In the genomic region with DNA sequence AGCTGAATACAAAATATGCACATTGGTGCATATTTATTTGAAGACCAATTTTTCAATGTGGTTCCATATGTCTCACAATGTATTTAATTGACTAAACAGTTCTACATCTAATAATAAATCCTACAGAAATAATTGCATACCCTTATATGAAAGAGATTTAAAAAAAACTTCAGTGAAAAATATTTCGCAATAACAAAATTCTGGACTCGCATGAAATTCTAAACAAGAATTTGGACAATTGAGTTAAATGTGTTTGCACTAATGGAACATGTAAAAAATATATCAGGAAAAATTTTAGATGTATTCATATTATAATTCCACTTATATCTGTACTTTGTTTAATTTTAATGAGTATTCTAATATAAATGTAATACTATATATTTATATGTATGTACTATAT, we compare ENCODE assay signal across 25 cellular contexts.
"Had no signal": no experiment of that assay in that cellular context is flagged by ENCODE, and none has a peak within 500 bp of the region (broad histone marks: within the 10 kb centered on the region; RNA-seq: fewer than 3 reads in every experiment).

No MANE protein-coding gene starts in this region.

- H3K27ac Mint-ChIP-seq: dendritic cell treated with granulocyte-macrophage colony-stimulating factor and Interleukin-4, amounts not matched to agents 40 ng/mL and 50 ng/mL, for 4 days; effector memory CD8-positive, alpha-beta T cell; endodermal cell; mesothelial cell of epicardium; naive B cell; naive thymus-derived CD8-positive, alpha-beta T cell had no signal

- H3K4me3 Mint-ChIP-seq: dendritic cell treated with granulocyte-macrophage colony-stimulating factor and Interleukin-4, amounts not matched to agents 40 ng/mL and 50 ng/mL, for 4 days; effector memory CD8-positive, alpha-beta T cell; endodermal cell; mesothelial cell of epicardium; naive B cell; naive thymus-derived CD8-positive, alpha-beta T cell had no signal

- H3K27ac ChIP-seq: colonic mucosa, esophagus muscularis mucosa, foreskin keratinocyte, gastrocnemius medialis, heart right ventricle, left lung, lower lobe of right lung had no signal

- H3K4me1 Mint-ChIP-seq: endodermal cell; mesothelial cell of epicardium; naive B cell; naive thymus-derived CD8-positive, alpha-beta T cell had no signal

- H3K36me3 Mint-ChIP-seq: mesothelial cell of epicardium; naive B cell; naive thymus-derived CD8-positive, alpha-beta T cell had no signal

- FAIRE-seq: endothelial cell of umbilical vein, islet of Langerhans, keratinocyte had no signal

- H3K4me3 ChIP-seq: colonic mucosa, esophagus muscularis mucosa, gastrocnemius medialis, heart right ventricle, left lung, lower lobe of right lung, mucosa of descending colon had no signal

- H3K36me3 ChIP-seq: colonic mucosa, esophagus muscularis mucosa, gastrocnemius medialis, heart right ventricle, left lung, lower lobe of right lung had no signal

- H3K9me3 ChIP-seq: colonic mucosa, esophagus muscularis mucosa, gastrocnemius medialis, left lung, lower lobe of right lung, mucosa of descending colon had no signal

- H3K4me1 ChIP-seq: colonic mucosa, esophagus muscularis mucosa, foreskin keratinocyte, gastrocnemius medialis, heart right ventricle, left lung, lower lobe of right lung had no signal

- ATAC-seq: effector memory CD8-positive, alpha-beta T cell; foreskin keratinocyte; gastrocnemius medialis; heart right ventricle; left cardiac atrium; left lung; left ventricle myocardium superior; lower lobe of right lung; mucosa of descending colon; naive thymus-derived CD8-positive, alpha-beta T cell had no signal

- H3K27me3 Mint-ChIP-seq: dendritic cell treated with granulocyte-macrophage colony-stimulating factor and Interleukin-4, amounts not matched to agents 40 ng/mL and 50 ng/mL, for 4 days; effector memory CD8-positive, alpha-beta T cell; naive B cell; naive thymus-derived CD8-positive, alpha-beta T cell had no signal

- DNase-seq: colonic mucosa; cortex of kidney; effector CD8-positive, alpha-beta T cell; effector memory CD8-positive, alpha-beta T cell; endodermal cell; foreskin keratinocyte; gastrocnemius medialis; glutamatergic neuron; head of caudate nucleus; heart right ventricle; hippocampal formation; left cardiac atrium; left lung; left ventricle myocardium superior; lower lobe of right lung; mesenchymal stem cell; mucosa of descending colon; naive B cell; naive thymus-derived CD8-positive, alpha-beta T cell had no signal

- H3K27me3 ChIP-seq: colonic mucosa, esophagus muscularis mucosa, foreskin keratinocyte, gastrocnemius medialis, heart right ventricle, left lung had no signal
